In genomic region chr20:32477594-32478512, GRCh38 we compare ENCODE assay signal across 14 cellular contexts.
A peak's percentile ranks its signal among the peaks of the same experiment; 100 is the strongest.
DNase-seq lines count a peak whose midpoint lies in the region; ATAC-seq and TF ChIP-seq lines count a peak whose summit lies in the region.
"Had no signal": no experiment of that assay in that cellular context is flagged by ENCODE, and none has a peak within 500 bp of the region (broad histone marks: within the 10 kb centered on the region; RNA-seq: fewer than 3 reads in every experiment).

No MANE protein-coding gene starts in this region.

- H3K4me2 ChIP-seq in IMR-90 (ENCODE audit: low read depth, low read length) (no peak overlapping the region), osteoblast (ENCODE audit: insufficient read depth, low read length) (no peak overlapping the region)

- H3K9me3 Mint-ChIP-seq in CD4-positive, alpha-beta memory T cell = no peaks in the 10 kb centered on the region

- no peak overlapping the region for H3K14ac ChIP-seq in IMR-90 (replicated peaks; ENCODE audit: low read depth, low read length)

- dilution Hi-C loops in IMR-90 (cut with HindIII; ENCODE audit: low sequenced_read_pairs, unreplicated experiment) = no loop called here

- in situ Hi-C loops in IMR-90 (cut with MboI; ENCODE audit: low sequenced_read_pairs) = loop anchor here (25.0 kb wide), 1 partner anchor 641 kb away; the partner anchor contains the start of gene FOXS1

- POLR2A ChIA-PET in CD4-positive, alpha-beta memory T cell (lab: Charles Lee; ENCODE audit: partially characterized antibody) = interaction anchor here (0.9 kb wide), 1 partner anchor 16 kb away, joined by 3 read pairs; no protein-coding TSS in a partner anchor
- POLR2A ChIA-PET in IMR-90 (lab: Charles Lee; ENCODE audit: unreplicated experiment) = no interaction called here

- H3K56ac ChIP-seq in IMR-90 (ENCODE audit: extremely low read depth, insufficient read depth, low read length) = no peak overlapping the region

- no peak overlapping the region for H4K5ac ChIP-seq in IMR-90 (ENCODE audit: low read depth, low read length)

- no peak overlapping the region for H2BK20ac ChIP-seq in IMR-90 (ENCODE audit: low read depth, low read length)

- H4K8ac ChIP-seq in IMR-90 (ENCODE audit: low read depth in 2 of 2, low read length in 2 of 2) = peak overlapping the region in 1 of 2 experiments; percentile 5; a peak in 1 of 4 replicates

- H2BK120ac ChIP-seq in IMR-90 (ENCODE audit: low read depth, low read length) = no peak overlapping the region

- no TSS peak for BruUV-seq in IMR-90 (replicated peaks; lab: Mats Ljungman, UMichigan)

- no peaks in the 10 kb centered on the region for H3K27me3 ChIP-seq in CD4-positive, alpha-beta memory T cell (ENCODE audit: insufficient read depth, low read length)
- H3K27me3 ChIP-seq in IMR-90 (ENCODE audit: control insufficient read depth, insufficient read depth, low read length) (no peaks in the 10 kb centered on the region), osteoblast (ENCODE audit: insufficient read depth, low read length) (no peaks in the 10 kb centered on the region)

- H3K4me3 Mint-ChIP-seq in CD4-positive, alpha-beta memory T cell = peak overlapping the region in 1 of 8 donors; percentile 45

- peaks cover 78% of the 10 kb centered on the region for H3K79me2 ChIP-seq in osteoblast (ENCODE audit: insufficient read depth, low read length)

- peak overlapping the region; percentile 95 for H3K23ac ChIP-seq in IMR-90 (ENCODE audit: low read depth, low read length)

- no CpG with 5 or more reads among the region's 11 CpGs for WGBS in IMR-90 (ENCODE audit: extremely low coverage in 2 of 2, insufficient read length in 1 of 2), 2 experiments

- no peak for TF ChIP-seq POLR2A in IMR-90 (IDR thresholded peaks at IDR 0.05; ENCODE audit: low read depth, low read length)

- H3K4me1 ChIP-seq in CD4-positive, alpha-beta memory T cell (ENCODE audit: insufficient read depth, low read length) = peaks cover 64% of the 10 kb centered on the region
- peaks cover 42% of the 10 kb centered on the region for H3K4me1 ChIP-seq in IMR-90 (ENCODE audit: control insufficient read depth, insufficient read depth, low read length)
- H3K4me1 ChIP-seq in osteoblast (ENCODE audit: insufficient read depth, low read length) = peaks cover 25% of the 10 kb centered on the region

- H2AK5ac ChIP-seq in IMR-90 (ENCODE audit: low read depth, low read length) = peak overlapping the region; percentile 94

- H3K36me3 ChIP-seq in CD4-positive, alpha-beta memory T cell (ENCODE audit: insufficient read depth, low read length) = peaks cover 13% of the 10 kb centered on the region
- H3K36me3 ChIP-seq in IMR-90 (ENCODE audit: control insufficient read depth, insufficient read depth, low read length) (peaks cover 4% of the 10 kb centered on the region), osteoblast (ENCODE audit: insufficient read depth, low read length) (no peaks in the 10 kb centered on the region)

- H3K9me1 ChIP-seq in IMR-90 (ENCODE audit: insufficient read depth, low read length) = peaks cover 33% of the 10 kb centered on the region

- TF ChIP-seq RAD21 in IMR-90 (IDR thresholded peaks at IDR 0.05; ENCODE audit: low read length) = no peak

- no peak overlapping the region for H3K18ac ChIP-seq in IMR-90 (ENCODE audit: low read depth, low read length)

- no peak overlapping the region for H3K27ac ChIP-seq in CD4-positive, alpha-beta memory T cell (ENCODE audit: low read depth, low read length)
- no peak overlapping the region for H3K27ac ChIP-seq in IMR-90 (ENCODE audit: insufficient read depth, low read length)
- no peak overlapping the region for H3K27ac ChIP-seq in osteoblast (ENCODE audit: low read depth, low read length)

- TF ChIP-seq CTCF in IMR-90 (conservative IDR thresholded peaks at IDR 0.05; ENCODE audit: low read depth, low read length) (no peak), fibroblast of villous mesenchyme (IDR thresholded peaks at IDR 0.05; ENCODE audit: insufficient read depth, low read depth, low read length) (no peak), osteoblast (IDR thresholded peaks at IDR 0.05; ENCODE audit: extremely low read depth, low read depth, low read length) (no peak)

- H3K9ac ChIP-seq in IMR-90 (ENCODE audit: low read depth, low read length) = no peak overlapping the region

- 0 out of 3 replicates have a peak overlapping the region, but pooled peaks have one; percentile 14 for H2BK15ac ChIP-seq in IMR-90 (ENCODE audit: low read depth, low read length)

- ATAC-seq in IMR-90 (ENCODE audit: low read depth) (no peak), HG03045 (IDR thresholded peaks at IDR 0.05; ENCODE audit: unreplicated experiment) (no peak)
- ATAC-seq: PC-3 had no signal

- H4K20me1 ChIP-seq in IMR-90 (ENCODE audit: insufficient read depth, low read length) (peaks cover 52% of the 10 kb centered on the region), osteoblast (ENCODE audit: insufficient read depth, low read length) (peaks cover 53% of the 10 kb centered on the region)

- no peak for DNase-seq in CD4-positive, alpha-beta memory T cell
- DNase-seq in IMR-90 (no peak), fibroblast of villous mesenchyme (ENCODE audit: low read depth) (peak; percentile 46), osteoblast (ENCODE audit: insufficient read length, low spot score, missing footprints) (peak; percentile 58), NCI-H2196 (lab: John Stamatoyannopoulos, UW; ENCODE audit: unreplicated experiment) (no peak), Kasumi-1 (lab: John Stamatoyannopoulos, UW) (no peak)
- DNase-seq in stimulated activated CD4-positive, alpha-beta T cell treated with anti-CD3 and anti-CD28 coated beads, Interleukin-12 subunit alpha, Interleukin-12 subunit beta, amount 100 ng/mL, for 4 hours = no peak
- DNase-seq: activated T-cell treated with anti-CD3 and anti-CD28 coated beads, Interleukin-2, amount 50 U/mL, for 48 hours; COR-L47; hippocampal formation; NCI-H1930; PC-3; stimulated activated CD4-positive, alpha-beta T cell treated with anti-CD3 and anti-CD28 coated beads, Interleukin-2, amount 100 ng/mL, for 24 hours had no signal

- intact Hi-C loops in CD4-positive, alpha-beta memory T cell (cut with micrococcal nuclease) = no loop called here
- intact Hi-C loops in IMR-90 (cut with micrococcal nuclease) = no loop called here

- H3K27me3 Mint-ChIP-seq in CD4-positive, alpha-beta memory T cell = no peaks in the 10 kb centered on the region

- peak overlapping the region; percentile 9 to 87 (median 65) for H3K27ac Mint-ChIP-seq in CD4-positive, alpha-beta memory T cell

- peaks cover 0 to 5% of the 10 kb centered on the region in 2 donors for H3K36me3 Mint-ChIP-seq in CD4-positive, alpha-beta memory T cell

- peak overlapping the region; percentile 29 for H2AK9ac ChIP-seq in IMR-90 (replicated peaks; ENCODE audit: low read depth, low read length, poor library complexity)

- peak overlapping the region; percentile 7; the same call in 1 of the 2 replicates for H3K4ac ChIP-seq in IMR-90 (ENCODE audit: low read depth, low read length)

- H3K9me3 ChIP-seq in CD4-positive, alpha-beta memory T cell (ENCODE audit: control insufficient read depth in 1 of 2, low read length in 2 of 2) = no peaks in the 10 kb centered on the region
- H3K9me3 ChIP-seq in IMR-90 (ENCODE audit: control insufficient read depth, insufficient read depth, low read length) (no peaks in the 10 kb centered on the region), osteoblast (ENCODE audit: low read depth, low read length) (no peaks in the 10 kb centered on the region)

- peaks cover 23 to 56% (median 45%) of the 10 kb centered on the region in 4 donors for H3K4me1 Mint-ChIP-seq in CD4-positive, alpha-beta memory T cell

- CTCF ChIA-PET in CD4-positive, alpha-beta memory T cell (lab: Charles Lee; ENCODE audit: partially characterized antibody) = interaction anchor here (0.8 kb wide), 1 partner anchor 31 kb away, joined by 3 read pairs; no protein-coding TSS in a partner anchor
- CTCF ChIA-PET in IMR-90 (lab: Yijun Ruan, JAX) = no interaction called here

- H3K4me3 ChIP-seq in CD4-positive, alpha-beta memory T cell (ENCODE audit: low read length in 2 of 2) = no peak overlapping the region
- no peak overlapping the region for H3K4me3 ChIP-seq in IMR-90 (ENCODE audit: insufficient read depth, low read depth, low read length)
- no peak overlapping the region for H3K4me3 ChIP-seq in fibroblast of villous mesenchyme (ENCODE audit: low read depth, low read length)
- no peak overlapping the region for H3K4me3 ChIP-seq in osteoblast (ENCODE audit: insufficient read depth, low read length)

- H2AFZ ChIP-seq in IMR-90 (replicated peaks; ENCODE audit: low read length, poor library complexity) (no peak overlapping the region), osteoblast (ENCODE audit: low read length) (no peak overlapping the region)

- H3K79me1 ChIP-seq in IMR-90 (ENCODE audit: low read depth in 1 of 2, low read length in 2 of 2) = peaks cover 14 to 91% of the 10 kb centered on the region in 2 experiments; a peak in 3 of 4 replicates

- no peak overlapping the region for H4K91ac ChIP-seq in IMR-90 (ENCODE audit: insufficient read depth, low read depth, low read length)

- no peak overlapping the region for H2BK5ac ChIP-seq in IMR-90 (ENCODE audit: low read depth, low read length, poor library complexity, severe bottlenecking)

TF ChIP-seq in IMR-90, 13 proteins besides CTCF, POLR2A, EP300 and RAD21:
- TF ChIP-seq SMC3 (IDR thresholded peaks at IDR 0.05; ENCODE audit: low read depth, low read length) (no peak), CHD1 (IDR thresholded peaks at IDR 0.05; ENCODE audit: low read depth, low read length) (no peak), BHLHE40 (IDR thresholded peaks at IDR 0.05; ENCODE audit: low read depth, low read length) (no peak)
TF ChIP-seq in IMR-90: peak in this region for 0.

Comparison
In these comparisons a context has a peak if more than half of its experiments do, and no peak if none do; other contexts are left out.
1. DNase-seq: peak in fibroblast of villous mesenchyme (single experiment) and osteoblast (single experiment); none in CD4-positive, alpha-beta memory T cell (0 of 5), IMR-90 (single experiment), NCI-H2196 (single experiment), Kasumi-1 (0 of 2) and stimulated activated CD4-positive, alpha-beta T cell treated with anti-CD3 and anti-CD28 coated beads, Interleukin-12 subunit alpha, Interleukin-12 subunit beta, amount 100 ng/mL, for 4 hours (single experiment).